ENCODE assay signal across 10 cellular contexts in genomic region chr3:50338989-50339388, GRCh38. TPM values are rescaled to one million over a fixed set of nuclear protein-coding genes. Genes with fewer than 3 reads are reported as not detected.
DNase-seq lines count a peak whose midpoint lies in the region; ATAC-seq and TF ChIP-seq lines count a peak whose summit lies in the region.
"Had no signal": no experiment of that assay in that cellular context is flagged by ENCODE, and none has a peak within 500 bp of the region (broad histone marks: within the 10 kb centered on the region; RNA-seq: fewer than 3 reads in every experiment).

No MANE protein-coding gene starts in this region.

- H3K27me3 ChIP-seq in left ventricle myocardium inferior (ENCODE audit: low read depth): peaks cover 15% of the 10 kb centered on the region
- no peaks in the 10 kb centered on the region for H3K27me3 ChIP-seq in upper lobe of right lung
- H3K27me3 ChIP-seq in neuronal stem cell (ENCODE audit: control insufficient read depth in 3 of 3, insufficient read depth in 3 of 3, low read depth in 1 of 3, low read length in 3 of 3): peaks cover 16 to 50% (median 50%) of the 10 kb centered on the region in 3 experiments
- H3K27me3 ChIP-seq: brain microvascular endothelial cell had no signal

- no CpG with 5 or more reads among the region's 4 CpGs for WGBS in neuronal stem cell (ENCODE audit: extremely low coverage in 2 of 2, insufficient read length in 2 of 2, insufficient replicate concordance in 1 of 2), 2 donors

- H2BK12ac ChIP-seq in neuronal stem cell (ENCODE audit: low read length): no peak overlapping the region

- H3K4me3 Mint-ChIP-seq in activated CD4-positive, alpha-beta memory T cell treated with anti-CD3 and anti-CD28 coated beads, Interleukin-2, amount 10 ng/mL, durations not matched to agents 7 days and 5 days: peak overlapping the region; percentile 85
- H3K4me3 Mint-ChIP-seq in memory B cell: peak overlapping the region; percentile 97

- peaks cover 61% of the 10 kb centered on the region for H3K36me3 Mint-ChIP-seq in activated CD4-positive, alpha-beta memory T cell treated with anti-CD3 and anti-CD28 coated beads, Interleukin-2, amount 10 ng/mL, durations not matched to agents 7 days and 5 days (ENCODE audit: low read depth)
- peaks cover 8% of the 10 kb centered on the region for H3K36me3 Mint-ChIP-seq in memory B cell

- peak overlapping the region; percentile 94 for H3K27ac Mint-ChIP-seq in activated CD4-positive, alpha-beta memory T cell treated with anti-CD3 and anti-CD28 coated beads, Interleukin-2, amount 10 ng/mL, durations not matched to agents 7 days and 5 days
- H3K27ac Mint-ChIP-seq in memory B cell: peak overlapping the region; percentile 99

- H2BK120ac ChIP-seq in neuronal stem cell (ENCODE audit: low read depth, low read length): no peak overlapping the region

- H3K23ac ChIP-seq in neuronal stem cell (ENCODE audit: low read depth, low read length, poor library complexity): no peak overlapping the region

- no peaks in the 10 kb centered on the region for H3K9me3 ChIP-seq in left ventricle myocardium inferior (replicated peaks)
- no peaks in the 10 kb centered on the region for H3K9me3 ChIP-seq in upper lobe of right lung
- peaks cover 2 to 6% of the 10 kb centered on the region in 2 donors for H3K9me3 ChIP-seq in neuronal stem cell (replicated peaks in 1 of 2; ENCODE audit: control insufficient read depth in 2 of 2, insufficient read depth in 1 of 2, low read depth in 1 of 2, low read length in 2 of 2)

- no peak overlapping the region for H4K91ac ChIP-seq in neuronal stem cell (ENCODE audit: low read depth, low read length, poor library complexity)

- no peak overlapping the region for H2AK5ac ChIP-seq in neuronal stem cell (ENCODE audit: low read depth, low read length)

- peak overlapping the region; percentile 95 for H3K27ac ChIP-seq in left ventricle myocardium inferior (replicated peaks)
- H3K27ac ChIP-seq in upper lobe of right lung: peak overlapping the region; percentile 96
- H3K27ac ChIP-seq in neuronal stem cell (replicated peaks; ENCODE audit: low read length): no peak overlapping the region

- no peak overlapping the region for H2BK5ac ChIP-seq in neuronal stem cell (ENCODE audit: low read length)

- H3K4me1 Mint-ChIP-seq in activated CD4-positive, alpha-beta memory T cell treated with anti-CD3 and anti-CD28 coated beads, Interleukin-2, amount 10 ng/mL, durations not matched to agents 7 days and 5 days: peaks cover 65% of the 10 kb centered on the region
- H3K4me1 Mint-ChIP-seq in memory B cell: peaks cover 37% of the 10 kb centered on the region

- H3K4me1 ChIP-seq in left ventricle myocardium inferior (peaks cover 74% of the 10 kb centered on the region), upper lobe of right lung (peaks cover 56% of the 10 kb centered on the region), neuronal stem cell (ENCODE audit: control insufficient read depth in 2 of 2, insufficient read depth in 1 of 2, low read depth in 1 of 2, low read length in 2 of 2) (peaks cover 13 to 14% of the 10 kb centered on the region in 2 donors)

- H3K4me2 ChIP-seq in neuronal stem cell (ENCODE audit: insufficient read depth, low read length, poor library complexity, severe bottlenecking): no peak overlapping the region

- H3K14ac ChIP-seq in neuronal stem cell (ENCODE audit: low read length): no peak overlapping the region

- no peak for ATAC-seq in left ventricle myocardium superior
- no peak for ATAC-seq in memory B cell (ENCODE audit: low read depth)
- no peak for ATAC-seq in upper lobe of right lung
- ATAC-seq in GM21717 (IDR thresholded peaks at IDR 0.05; ENCODE audit: unreplicated experiment): no peak

- peaks cover 6% of the 10 kb centered on the region for H3K79me1 ChIP-seq in neuronal stem cell (ENCODE audit: low read depth, low read length)

- H3K4ac ChIP-seq in neuronal stem cell (ENCODE audit: low read length): no peak overlapping the region

- H3K4me3 ChIP-seq in left ventricle myocardium inferior (peak overlapping the region; percentile 97), upper lobe of right lung (peak overlapping the region; percentile 95), neuronal stem cell (ENCODE audit: low read length in 2 of 2) (no peak overlapping the region)

- no peaks in the 10 kb centered on the region for H3K27me3 Mint-ChIP-seq in activated CD4-positive, alpha-beta memory T cell treated with anti-CD3 and anti-CD28 coated beads, Interleukin-2, amount 10 ng/mL, durations not matched to agents 7 days and 5 days
- H3K27me3 Mint-ChIP-seq in memory B cell: no peaks in the 10 kb centered on the region

- H3K9me3 Mint-ChIP-seq in activated CD4-positive, alpha-beta memory T cell treated with anti-CD3 and anti-CD28 coated beads, Interleukin-2, amount 10 ng/mL, durations not matched to agents 7 days and 5 days: no peaks in the 10 kb centered on the region
- no peaks in the 10 kb centered on the region for H3K9me3 Mint-ChIP-seq in memory B cell

- H3K18ac ChIP-seq in neuronal stem cell (ENCODE audit: low read length): no peak overlapping the region

- H3K36me3 ChIP-seq in left ventricle myocardium inferior (no peaks in the 10 kb centered on the region), upper lobe of right lung (no peaks in the 10 kb centered on the region), neuronal stem cell (replicated peaks in 1 of 2; ENCODE audit: control insufficient read depth in 2 of 2, insufficient read depth in 2 of 2, low read length in 2 of 2) (peaks cover under 1 to 17% of the 10 kb centered on the region in 2 donors)
- H3K36me3 ChIP-seq: brain microvascular endothelial cell had no signal

- TF ChIP-seq CTCF in left ventricle myocardium inferior (IDR thresholded peaks at IDR 0.05; ENCODE audit: borderline replicate concordance) (no peak), upper lobe of right lung (IDR thresholded peaks at IDR 0.05) (no peak)

- no peak overlapping the region for H4K8ac ChIP-seq in neuronal stem cell (ENCODE audit: low read depth, low read length)

- intact Hi-C loops in left ventricle myocardium inferior (cut with micrococcal nuclease): no loop called here
- intact Hi-C loops in left ventricle myocardium superior (cut with micrococcal nuclease): no loop called here
- intact Hi-C loops in upper lobe of right lung (cut with DNase I): no loop called here

- H2AFZ ChIP-seq in neuronal stem cell (ENCODE audit: low read length): no peak overlapping the region

- no peak overlapping the region for H2BK15ac ChIP-seq in neuronal stem cell (ENCODE audit: low read length)

- DNase-seq in left ventricle myocardium inferior (no peak), left ventricle myocardium superior (no peak), memory B cell (ENCODE audit: low spot score in 2 of 2) (no peak), upper lobe of right lung (no peak), neuronal stem cell (ENCODE audit: low spot score) (no peak), HT-29 (ENCODE audit: low spot score) (no peak)
- no peak for DNase-seq in activated CD4-positive, alpha-beta memory T cell treated with anti-CD3 and anti-CD28 coated beads, Interleukin-2, amount 10 ng/mL, durations not matched to agents 7 days and 5 days
- DNase-seq: brain microvascular endothelial cell; NK-92 treated with Interleukin-12 subunit alpha and Interleukin-12 subunit beta, amount 100 ng/mL, for 24 hours had no signal

- CTCF ChIA-PET in activated CD4-positive, alpha-beta memory T cell treated with anti-CD3 and anti-CD28 coated beads, Interleukin-2, amount 10 ng/mL, durations not matched to agents 7 days and 5 days (lab: Charles Lee): interaction anchor here (0.7 to 7.5 kb wide), 8 partner anchors 10 to 270 kb away, joined by 3 to 65 read pairs (median 7); partner anchors contain the start of genes CYB561D2, HYAL2, HYAL3 and NAA80

- H3K9ac ChIP-seq in neuronal stem cell (ENCODE audit: low read depth, low read length, poor library complexity): no peak overlapping the region

- POLR2A ChIA-PET in activated CD4-positive, alpha-beta memory T cell treated with anti-CD3 and anti-CD28 coated beads, Interleukin-2, amount 10 ng/mL, durations not matched to agents 7 days and 5 days (lab: Charles Lee): interaction anchor here (1.0 to 32.1 kb wide), 10 partner anchors 4 to 268 kb away, joined by 3 to 704 read pairs (median 89); partner anchors contain the start of genes C3orf18, CISH, CYB561D2 and GNAI2

RNA-seq across cellular contexts. Expression of gene RASSF1, which starts 1.6 kb away (rescaled TPM):
- total RNA-seq in left ventricle myocardium inferior (11.4 TPM), left ventricle myocardium superior (10.5 TPM), upper lobe of right lung (39.1 TPM)
- total RNA-seq in activated CD4-positive, alpha-beta memory T cell treated with anti-CD3 and anti-CD28 coated beads, Interleukin-2, amount 10 ng/mL, durations not matched to agents 7 days and 5 days: 100 to 1,000 TPM; 157 to 160 TPM
- polyA plus RNA-seq in neuronal stem cell (2013, experiment 1 of 2): 8.5 TPM
- polyA plus RNA-seq in neuronal stem cell (2013, experiment 2 of 2): 8.5 TPM
- 24.2 and 30.2 TPM in 2 replicates for total RNA-seq in HT-29 (2014; rRNA removed; shearing (Covaris generic))

RNA-seq across cellular contexts. Expression of gene ZMYND10, which starts 6.5 kb away (rescaled TPM):
- total RNA-seq in left ventricle myocardium inferior (not detected), left ventricle myocardium superior (0.07 TPM), upper lobe of right lung (2.8 TPM)
- 1 to 10 TPM; 1.7 to 3.2 TPM for total RNA-seq in activated CD4-positive, alpha-beta memory T cell treated with anti-CD3 and anti-CD28 coated beads, Interleukin-2, amount 10 ng/mL, durations not matched to agents 7 days and 5 days
- 2.0 TPM for polyA plus RNA-seq in neuronal stem cell (2013, experiment 1 of 2)
- polyA plus RNA-seq in neuronal stem cell (2013, experiment 2 of 2): 1.6 TPM
- 0.48 TPM in 1 of 2 replicates, not detected in the other for total RNA-seq in HT-29 (2014; rRNA removed; shearing (Covaris generic))

RNA-seq across cellular contexts. Expression of gene TUSC2, which starts 11.0 kb away (rescaled TPM):
- total RNA-seq in left ventricle myocardium inferior (32.9 TPM), left ventricle myocardium superior (30.7 TPM), upper lobe of right lung (29.2 TPM)
- 10 to 100 TPM; 16.8 to 17.9 TPM for total RNA-seq in activated CD4-positive, alpha-beta memory T cell treated with anti-CD3 and anti-CD28 coated beads, Interleukin-2, amount 10 ng/mL, durations not matched to agents 7 days and 5 days
- 28.3 TPM for polyA plus RNA-seq in neuronal stem cell (2013, experiment 1 of 2)
- polyA plus RNA-seq in neuronal stem cell (2013, experiment 2 of 2): 27.7 TPM
- 66.8 and 69.2 TPM in 2 replicates for total RNA-seq in HT-29 (2014; rRNA removed; shearing (Covaris generic))

RNA-seq across cellular contexts. Expression of gene NPRL2, which starts 11.6 kb away (rescaled TPM):
- total RNA-seq in left ventricle myocardium inferior: 16.4 TPM
- 16.8 TPM for total RNA-seq in left ventricle myocardium superior
- 10 to 100 TPM; 48.8 to 50.1 TPM for total RNA-seq in activated CD4-positive, alpha-beta memory T cell treated with anti-CD3 and anti-CD28 coated beads, Interleukin-2, amount 10 ng/mL, durations not matched to agents 7 days and 5 days
- 21.6 TPM for total RNA-seq in upper lobe of right lung
- 19.4 TPM for polyA plus RNA-seq in neuronal stem cell (2013, experiment 1 of 2)
- 17.4 TPM for polyA plus RNA-seq in neuronal stem cell (2013, experiment 2 of 2)
- 30.0 and 30.7 TPM in 2 replicates for total RNA-seq in HT-29 (2014; rRNA removed; shearing (Covaris generic))

RNA-seq across cellular contexts. Expression of gene CYB561D2, which starts 11.7 kb away (rescaled TPM):
- total RNA-seq in left ventricle myocardium inferior (7.0 TPM), left ventricle myocardium superior (5.2 TPM), upper lobe of right lung (23.9 TPM)
- total RNA-seq in activated CD4-positive, alpha-beta memory T cell treated with anti-CD3 and anti-CD28 coated beads, Interleukin-2, amount 10 ng/mL, durations not matched to agents 7 days and 5 days: 10 to 100 TPM; 37.1 to 39.7 TPM
- 6.9 TPM for polyA plus RNA-seq in neuronal stem cell (2013, experiment 1 of 2)
- 7.1 TPM for polyA plus RNA-seq in neuronal stem cell (2013, experiment 2 of 2)
- 42.5 and 46.0 TPM in 2 replicates for total RNA-seq in HT-29 (2014; rRNA removed; shearing (Covaris generic))

Comparison
In these comparisons a context has a peak if more than half of its experiments do, and no peak if none do; other contexts are left out.
1. H3K4me3 ChIP-seq: peak in left ventricle myocardium inferior (single experiment) and upper lobe of right lung (single experiment); none in neuronal stem cell (0 of 2).